Comparison of ENCODE assay signal across 1 cellular context in genomic region chr2:12127639-12128038, GRCh38.
TF ChIP-seq lines count a peak whose summit lies in the region.

No MANE protein-coding gene starts in this region.

TF ChIP-seq in K562, 482 proteins besides CTCF, POLR2A, EP300 and RAD21 (continued from another document):
- no peak for TF ChIP-seq BCLAF1 (IDR thresholded peaks at IDR 0.05; ENCODE audit: borderline replicate concordance in 1 of 2, control insufficient read depth in 1 of 2, low read depth in 2 of 2, low read length in 1 of 2)
